ENCODE assay signal across 22 cellular contexts in the genomic region with DNA sequence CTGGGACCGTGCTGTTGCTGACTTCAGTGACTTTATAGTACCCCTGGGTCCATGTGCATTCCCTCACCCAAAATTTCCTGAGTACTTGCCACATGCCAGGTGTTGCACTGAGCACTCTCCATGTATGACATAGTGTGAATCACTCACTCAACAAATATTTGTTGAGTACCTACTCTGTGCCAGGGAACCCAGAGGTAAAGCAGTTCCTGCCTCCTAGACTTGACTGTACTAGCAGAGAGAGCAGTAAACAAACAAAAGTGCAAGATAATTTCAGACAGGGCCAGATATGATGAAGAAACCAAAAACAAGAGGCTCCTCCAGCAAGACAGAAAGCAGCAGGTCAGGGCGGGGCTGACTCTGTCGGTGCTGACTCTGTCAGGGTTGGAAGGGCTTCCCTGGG. TPM values are rescaled to one million over a fixed set of nuclear protein-coding genes. Genes with fewer than 3 reads are reported as not detected.
DNase-seq lines count a peak whose midpoint lies in the region; ATAC-seq and TF ChIP-seq lines count a peak whose summit lies in the region.
"Had no signal": no experiment of that assay in that cellular context is flagged by ENCODE, and none has a peak within 500 bp of the region (broad histone marks: within the 10 kb centered on the region; RNA-seq: fewer than 3 reads in every experiment).

No MANE protein-coding gene starts in this region.

- H3K27ac ChIP-seq in ACC112 (ENCODE audit: low read depth, low read length) (peak overlapping the region; percentile 63), IMR-90 (ENCODE audit: insufficient read depth, low read length) (no peak overlapping the region; the same call in 1 of the 2 replicates), left lung (no peak overlapping the region)
- H3K27ac ChIP-seq: body of pancreas, left ventricle myocardium inferior, ovary, vagina, VCaP had no signal

- no peak for TF ChIP-seq POLR2A in IMR-90 (IDR thresholded peaks at IDR 0.05; ENCODE audit: low read depth, low read length)

- in situ Hi-C loops in IMR-90 (cut with MboI; ENCODE audit: low sequenced_read_pairs) (loop anchor here (25.0 kb wide), 1 partner anchor 549 kb away; the partner anchor contains the start of gene TCAIM), astrocyte of the spinal cord (cut with HindIII; ENCODE audit: low sequenced_read_pairs) (no loop called here)

- peaks cover 0 to 4% of the 10 kb centered on the region in 2 experiments; a peak in 1 of 4 replicates for H3K79me1 ChIP-seq in IMR-90 (ENCODE audit: low read depth in 1 of 2, low read length in 2 of 2)

- peaks cover 3% of the 10 kb centered on the region; the same call in 1 of the 2 replicates for H3K9me3 ChIP-seq in IMR-90 (ENCODE audit: control insufficient read depth, insufficient read depth, low read length)
- H3K9me3 ChIP-seq in left lung: no peaks in the 10 kb centered on the region
- H3K9me3 ChIP-seq: body of pancreas, left ventricle myocardium inferior, ovary, vagina had no signal

- TF ChIP-seq RAD21 in IMR-90 (IDR thresholded peaks at IDR 0.05; ENCODE audit: low read length): no peak

- H2AFZ ChIP-seq in ACC112 (ENCODE audit: low read length, unreplicated experiment) (no peak overlapping the region), IMR-90 (replicated peaks; ENCODE audit: low read length, poor library complexity) (peak overlapping the region; percentile 58)

- peak overlapping the region; percentile 99 for H2AK5ac ChIP-seq in IMR-90 (ENCODE audit: low read depth, low read length)

- peak overlapping the region; percentile 55 to 60; a peak in 3 of 4 replicates for H4K8ac ChIP-seq in IMR-90 (ENCODE audit: low read depth in 2 of 2, low read length in 2 of 2)

- H3K4ac ChIP-seq in IMR-90 (ENCODE audit: low read depth, low read length): peak overlapping the region; percentile 90

- ATAC-seq in IMR-90 (ENCODE audit: low read depth): no peak
- peak; percentile 74 for ATAC-seq in left lung
- no peak for ATAC-seq in GM19035 (IDR thresholded peaks at IDR 0.05; ENCODE audit: unreplicated experiment)
- ATAC-seq: body of pancreas, T-cell had no signal

- peak overlapping the region; percentile 90 for H4K91ac ChIP-seq in IMR-90 (ENCODE audit: insufficient read depth, low read depth, low read length)

- H2BK120ac ChIP-seq in IMR-90 (ENCODE audit: low read depth, low read length): peak overlapping the region; percentile 81

- peak overlapping the region; percentile 11; the same call in 1 of the 2 replicates for H3K56ac ChIP-seq in IMR-90 (ENCODE audit: extremely low read depth, insufficient read depth, low read length)

- TF ChIP-seq CTCF in IMR-90 (conservative IDR thresholded peaks at IDR 0.05; ENCODE audit: low read depth, low read length) (no peak), astrocyte of the spinal cord (IDR thresholded peaks at IDR 0.05; ENCODE audit: low read depth, low read length) (no peak), left lung (IDR thresholded peaks at IDR 0.05) (no peak)

- BruUV-seq in IMR-90 (replicated peaks; lab: Mats Ljungman, UMichigan): no TSS peak

- peak overlapping the region; percentile 97 for H2BK15ac ChIP-seq in IMR-90 (ENCODE audit: low read depth, low read length)

- H3K23ac ChIP-seq in IMR-90 (ENCODE audit: low read depth, low read length): peak overlapping the region; percentile 34; the same call in 1 of the 2 replicates

- no peak overlapping the region for H3K9ac ChIP-seq in IMR-90 (ENCODE audit: low read depth, low read length)

- H4K5ac ChIP-seq in IMR-90 (ENCODE audit: low read depth, low read length): no peak overlapping the region

- peaks cover 33% of the 10 kb centered on the region for H3K9me1 ChIP-seq in IMR-90 (ENCODE audit: insufficient read depth, low read length)

- peak overlapping the region; percentile 53 for H2BK5ac ChIP-seq in IMR-90 (ENCODE audit: low read depth, low read length, poor library complexity, severe bottlenecking)

- WGBS in IMR-90 (ENCODE audit: extremely low coverage in 2 of 2, insufficient read length in 1 of 2), 2 experiments: 80% methylated on average over 3 of the region's 3 CpGs; no CpG with 5 or more reads in 1 of the 2 experiments

- dilution Hi-C loops in IMR-90 (cut with HindIII; ENCODE audit: low sequenced_read_pairs, unreplicated experiment): no loop called here

- DNase-seq in IMR-90 (no peak), astrocyte of the spinal cord (ENCODE audit: low read depth, low spot score) (peak; percentile 12), left lung (no peak)
- DNase-seq in stimulated activated CD4-positive, alpha-beta T cell treated with anti-CD3 and anti-CD28 coated beads, Interleukin-4, amount 100 ng/mL, for 24 hours: no peak
- DNase-seq in activated T-cell treated with anti-CD3 and anti-CD28 coated beads, Interleukin-2, amount 50 U/mL, for 48 hours: no peak
- DNase-seq in effector CD8-positive, alpha-beta T cell (lab: John Stamatoyannopoulos, UW): no peak
- DNase-seq: activated CD4-positive, alpha-beta T cell treated with anti-CD3 and anti-CD28 coated beads, Interleukin-2, amount 50 U/mL, for 48 hours; activated naive CD4-positive, alpha-beta T cell treated with anti-CD3 and anti-CD28 coated beads, Interleukin-2, amount 50 U/mL, for 16 hours; activated T-cell treated with anti-CD3 and anti-CD28 coated beads, Interleukin-2, amount 50 U/mL, for 1 hour; body of pancreas; cortex of kidney; left ventricle myocardium inferior; NCI-H1092 treated with DMSO at 0.1 percent for 48 hours; NCI-H2171 treated with DMSO at 0.1 percent for 48 hours; ovary; RPMI8226; T-cell had no signal

- H3K4me3 ChIP-seq in ACC112 (ENCODE audit: low read depth, low read length): no peak overlapping the region
- H3K4me3 ChIP-seq in IMR-90 (ENCODE audit: insufficient read depth, low read depth, low read length): no peak overlapping the region
- H3K4me3 ChIP-seq in astrocyte of the spinal cord (ENCODE audit: low read depth, low read length): no peak overlapping the region
- H3K4me3 ChIP-seq in left lung: no peak overlapping the region
- H3K4me3 ChIP-seq: body of pancreas, left ventricle myocardium inferior, ovary, vagina had no signal

- H3K27me3 ChIP-seq in ACC112 (ENCODE audit: insufficient read depth, low read length) (no peaks in the 10 kb centered on the region), IMR-90 (ENCODE audit: control insufficient read depth, insufficient read depth, low read length) (no peaks in the 10 kb centered on the region), left lung (peaks cover 0 to 6% of the 10 kb centered on the region in 2 donors)
- H3K27me3 ChIP-seq: body of pancreas, ovary, vagina had no signal

- no peaks in the 10 kb centered on the region for H3K36me3 ChIP-seq in ACC112 (ENCODE audit: insufficient read depth, low read length)
- H3K36me3 ChIP-seq in IMR-90 (ENCODE audit: control insufficient read depth, insufficient read depth, low read length): no peaks in the 10 kb centered on the region
- no peaks in the 10 kb centered on the region for H3K36me3 ChIP-seq in left lung
- H3K36me3 ChIP-seq: left ventricle myocardium inferior, ovary, vagina had no signal

- intact Hi-C loops in IMR-90 (cut with micrococcal nuclease) (no loop called here), left lung (cut with DNase I) (no loop called here)

- no peak overlapping the region for H3K4me2 ChIP-seq in IMR-90 (ENCODE audit: low read depth, low read length)

- peak overlapping the region; percentile 97 for H2BK20ac ChIP-seq in IMR-90 (ENCODE audit: low read depth, low read length)

- CTCF ChIA-PET in IMR-90 (lab: Yijun Ruan, JAX): no interaction called here

- peak overlapping the region; percentile 83 for H3K14ac ChIP-seq in IMR-90 (replicated peaks; ENCODE audit: low read depth, low read length)

- H3K79me2 ChIP-seq in ACC112 (ENCODE audit: control insufficient read depth, insufficient read depth, low read length, unreplicated experiment): no peaks in the 10 kb centered on the region

- H2AK9ac ChIP-seq in IMR-90 (replicated peaks; ENCODE audit: low read depth, low read length, poor library complexity): peak overlapping the region; percentile 90

- H3K4me1 ChIP-seq in ACC112 (ENCODE audit: control insufficient read depth, insufficient read depth, low read length, unreplicated experiment): peaks cover 42% of the 10 kb centered on the region
- H3K4me1 ChIP-seq in IMR-90 (ENCODE audit: control insufficient read depth, insufficient read depth, low read length): peaks cover 23% of the 10 kb centered on the region
- no peaks in the 10 kb centered on the region for H3K4me1 ChIP-seq in left lung
- H3K4me1 ChIP-seq: body of pancreas, left ventricle myocardium inferior had no signal

- H4K20me1 ChIP-seq in IMR-90 (ENCODE audit: insufficient read depth, low read length): no peaks in the 10 kb centered on the region

- peak overlapping the region; percentile 2; the same call in 1 of the 2 replicates for H3K18ac ChIP-seq in IMR-90 (ENCODE audit: low read depth, low read length)

- POLR2A ChIA-PET in IMR-90 (lab: Charles Lee; ENCODE audit: unreplicated experiment): no interaction called here

TF ChIP-seq in IMR-90, 13 proteins besides CTCF, POLR2A, EP300 and RAD21:
- TF ChIP-seq MAFK (IDR thresholded peaks at IDR 0.05; ENCODE audit: low read depth, low read length) (no peak), NFE2L2 (IDR thresholded peaks at IDR 0.05; ENCODE audit: low read depth, low read length) (no peak), RFX5 (IDR thresholded peaks at IDR 0.05; ENCODE audit: low read depth, low read length) (no peak), SMC3 (IDR thresholded peaks at IDR 0.05; ENCODE audit: low read depth, low read length) (no peak), MAZ (IDR thresholded peaks at IDR 0.05; ENCODE audit: borderline replicate concordance, low read depth, low read length) (no peak), MXI1 (IDR thresholded peaks at IDR 0.05; ENCODE audit: borderline replicate concordance, low read depth, low read length) (no peak), CEBPB (IDR thresholded peaks at IDR 0.05; ENCODE audit: low read depth, low read length) (no peak)
- TF ChIP-seq, protein P1, sequence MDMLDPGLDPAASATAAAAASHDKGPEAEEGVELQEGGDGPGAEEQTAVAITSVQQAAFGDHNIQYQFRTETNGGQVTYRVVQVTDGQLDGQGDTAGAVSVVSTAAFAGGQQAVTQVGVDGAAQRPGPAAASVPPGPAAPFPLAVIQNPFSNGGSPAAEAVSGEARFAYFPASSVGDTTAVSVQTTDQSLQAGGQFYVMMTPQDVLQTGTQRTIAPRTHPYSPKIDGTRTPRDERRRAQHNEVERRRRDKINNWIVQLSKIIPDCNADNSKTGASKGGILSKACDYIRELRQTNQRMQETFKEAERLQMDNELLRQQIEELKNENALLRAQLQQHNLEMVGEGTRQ (IDR thresholded peaks at IDR 0.05; ENCODE audit: low read depth, low read length): no peak

RNA-seq across cellular contexts. Expression of gene TGM4, which starts 12.2 kb away (rescaled TPM):
- total RNA-seq in IMR-90 (2012; rRNA removed) (under 0.01 TPM in 1 of 2 replicates, not detected in the other), left lung (not detected)
- polyA plus RNA-seq in IMR-90 (2012; rRNA removed): 0.03 and 0.10 TPM in 2 replicates
- polyA plus RNA-seq in IMR-90 (2012; cell fraction: cytosol; rRNA removed): 0.01 TPM in 1 of 2 replicates, not detected in the other
- polyA plus RNA-seq in IMR-90 (2012; cell fraction: nucleus; rRNA removed; ENCODE audit: low replicate concordance): 0.07 and 0.09 TPM in 2 replicates
- total RNA-seq: body of pancreas, epithelial cell of proximal tubule, left ventricle myocardium inferior, ovary, T-cell, vagina had no signal
- polyA plus RNA-seq: ovary had no signal

RNA-seq across cellular contexts. Expression of gene TMEM42, which starts 24.8 kb away (rescaled TPM):
- 10.3 and 13.1 TPM in 2 replicates for total RNA-seq in IMR-90 (2012; rRNA removed)
- 23.7 and 24.7 TPM in 2 replicates for polyA plus RNA-seq in IMR-90 (2012; rRNA removed)
- 25.2 and 26.0 TPM in 2 replicates for polyA plus RNA-seq in IMR-90 (2012; cell fraction: cytosol; rRNA removed)
- 23.8 and 28.1 TPM in 2 replicates for polyA plus RNA-seq in IMR-90 (2012; cell fraction: nucleus; rRNA removed; ENCODE audit: low replicate concordance)
- total RNA-seq in left lung: 10 to 100 TPM; 14.2 to 18.4 TPM
